In genomic region chr9:112793213-112793810, GRCh38 we compare ENCODE assay signal across 9 cellular contexts. TPM values are rescaled to one million over a fixed set of nuclear protein-coding genes. Genes with fewer than 3 reads are reported as not detected.
A peak's percentile ranks its signal among the peaks of the same experiment; 100 is the strongest.
DNase-seq lines count a peak whose midpoint lies in the region; ATAC-seq and TF ChIP-seq lines count a peak whose summit lies in the region.
"Had no signal": no experiment of that assay in that cellular context is flagged by ENCODE, and none has a peak within 500 bp of the region (broad histone marks: within the 10 kb centered on the region; RNA-seq: fewer than 3 reads in every experiment).

No MANE protein-coding gene starts in this region.

- peak; percentile 73 for TF ChIP-seq CTCF in astrocyte of the spinal cord (IDR thresholded peaks at IDR 0.05; ENCODE audit: low read depth, low read length)

- H3K36me3 ChIP-seq in GM23248 (ENCODE audit: low read depth), result no peaks in the 10 kb centered on the region

- 48 to 53% methylated on average over 5 of the region's 5 CpGs for WGBS in GM23248 (ENCODE audit: low coverage in 1 of 2, low lambda C conversion rate in 2 of 2, missing lambda C conversion rate in 2 of 2), 2 experiments

- no peak overlapping the region for H3K4me2 ChIP-seq in GM23248 (ENCODE audit: unreplicated experiment)

- in situ Hi-C loops in GM23248 (cut with MboI) (no loop called here), astrocyte of the spinal cord (cut with HindIII; ENCODE audit: low sequenced_read_pairs) (no loop called here)

- DNase-seq in DMS53 (lab: John Stamatoyannopoulos, UW) (peak; percentile 78), GM23248 (peak; percentile 80), MV-4-11 (lab: John Stamatoyannopoulos, UW) (peak; percentile 61), UCSD-AML1 (lab: John Stamatoyannopoulos, UW; ENCODE audit: unreplicated experiment) (peak; percentile 82), astrocyte of the spinal cord (ENCODE audit: low read depth, low spot score) (peak; percentile 47), inferior parietal cortex (ENCODE audit: extremely low spot score) (peak; percentile 61)
- peak; percentile 85 for DNase-seq in stimulated activated CD4-positive, alpha-beta T cell treated with anti-CD3 and anti-CD28 coated beads, Interleukin-4, amount 100 ng/mL, for 24 hours

- peaks cover 96% of the 10 kb centered on the region for H3K79me2 ChIP-seq in GM23248 (ENCODE audit: insufficient read depth)

- H3K9ac ChIP-seq in GM23248, result no peak overlapping the region

- peaks cover 40% of the 10 kb centered on the region for H3K4me1 ChIP-seq in GM23248 (ENCODE audit: insufficient read depth)

- no peaks in the 10 kb centered on the region for H3K9me3 ChIP-seq in GM23248 (ENCODE audit: low read depth)

- ATAC-seq in HG03039 (IDR thresholded peaks at IDR 0.05; ENCODE audit: unreplicated experiment), result no peak

- H3K27ac ChIP-seq in GM23248, result no peak overlapping the region
- H3K27ac ChIP-seq: epithelial cell of prostate had no signal

- no peak overlapping the region for H3K4me3 ChIP-seq in GM23248
- no peak overlapping the region for H3K4me3 ChIP-seq in astrocyte of the spinal cord (ENCODE audit: low read depth, low read length)

- H2AFZ ChIP-seq in GM23248, result 0 out of 2 replicates have a peak overlapping the region, but pooled peaks have one; percentile 0

- H3K27me3 ChIP-seq in GM23248 (replicated peaks; ENCODE audit: insufficient read depth), result no peaks in the 10 kb centered on the region

- peaks cover 23% of the 10 kb centered on the region for H3F3A ChIP-seq in GM23248 (ENCODE audit: insufficient read depth)

- H4K20me1 ChIP-seq in GM23248 (ENCODE audit: insufficient read depth), result no peaks in the 10 kb centered on the region; the same call in 1 of the 2 replicates

- H3K9me2 ChIP-seq in GM23248 (ENCODE audit: insufficient read depth), result no peaks in the 10 kb centered on the region

RNA-seq across cellular contexts. Expression of gene SNX30, which starts 42.8 kb away (rescaled TPM):
- 26.7 and 31.2 TPM in 2 replicates for total RNA-seq in GM23248 (2014; rRNA removed; shearing (Covaris generic))
- 7.1 and 8.5 TPM in 2 replicates for polyA plus RNA-seq in GM23248 (2016; fragmentation: Nextera tagmentation; extraction: Ambion mirVana)
